ENCODE assay signal across 3 cellular contexts in the genomic region with DNA sequence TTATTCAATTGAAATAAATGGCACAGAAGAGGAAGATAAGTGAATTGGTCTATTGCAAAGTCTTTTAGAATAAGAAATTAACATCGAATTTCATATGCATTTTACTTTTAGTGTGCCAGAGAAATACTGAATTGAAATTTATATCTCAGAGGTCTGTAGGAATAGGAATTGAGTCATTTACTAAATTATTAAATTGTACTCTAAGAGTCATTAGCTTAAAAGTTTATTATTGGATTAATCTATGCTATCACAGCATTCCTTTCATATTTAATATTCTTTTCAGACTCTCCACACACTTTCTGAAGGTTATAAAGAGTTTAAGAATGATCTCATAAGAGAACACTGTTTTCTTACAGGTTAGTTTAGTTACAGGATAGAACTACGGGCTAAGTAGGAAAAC.
"Had no signal": no experiment of that assay in that cellular context is flagged by ENCODE, and none has a peak within 500 bp of the region (broad histone marks: within the 10 kb centered on the region; RNA-seq: fewer than 3 reads in every experiment).

No MANE protein-coding gene starts in this region.

- DNase-seq: GDM1, GF-D8 had no signal

- ATAC-seq: GM12878 had no signal

- H3K4me3 ChIP-seq: GM12878 had no signal
